ENCODE assay signal across 11 cellular contexts in genomic region chr22:47129902-47130301, GRCh38.
DNase-seq lines count a peak whose midpoint lies in the region; ATAC-seq and TF ChIP-seq lines count a peak whose summit lies in the region.
"Had no signal": no experiment of that assay in that cellular context is flagged by ENCODE, and none has a peak within 500 bp of the region (broad histone marks: within the 10 kb centered on the region; RNA-seq: fewer than 3 reads in every experiment).

No MANE protein-coding gene starts in this region.

- no peak for TF ChIP-seq CTCF in colonic mucosa (IDR thresholded peaks at IDR 0.05)
- no peak for TF ChIP-seq CTCF in gastroesophageal sphincter (IDR thresholded peaks at IDR 0.05)

- no peak for TF ChIP-seq POLR2A in gastroesophageal sphincter (IDR thresholded peaks at IDR 0.05)

- H3K27me3 ChIP-seq in colonic mucosa: no peaks in the 10 kb centered on the region
- no peaks in the 10 kb centered on the region for H3K27me3 ChIP-seq in gastroesophageal sphincter

- peak; percentile 36 for ATAC-seq in stimulated activated naive CD8-positive, alpha-beta T cell treated with anti-CD3 and anti-CD28 coated beads, Interleukin-15, Interleukin-2, amounts not matched to agents 100 U/mL and 50 U/mL, for 24 hours
- ATAC-seq in gastroesophageal sphincter: no peak
- no peak for ATAC-seq in HG02588 (IDR thresholded peaks at IDR 0.05; ENCODE audit: unreplicated experiment)

- H3K36me3 ChIP-seq in colonic mucosa: no peaks in the 10 kb centered on the region
- peaks cover 0 to 4% of the 10 kb centered on the region in 2 donors for H3K36me3 ChIP-seq in gastroesophageal sphincter

- no peak overlapping the region for H3K9ac ChIP-seq in colonic mucosa (ENCODE audit: low read depth in 2 of 2, low read length in 2 of 2)

- H3K4me1 ChIP-seq in colonic mucosa: no peaks in the 10 kb centered on the region
- no peaks in the 10 kb centered on the region for H3K4me1 ChIP-seq in gastroesophageal sphincter

- no peak overlapping the region for H3K4me3 ChIP-seq in colonic mucosa
- no peak overlapping the region for H3K4me3 ChIP-seq in gastroesophageal sphincter

- H3K9me3 ChIP-seq in colonic mucosa: no peaks in the 10 kb centered on the region
- H3K9me3 ChIP-seq in gastroesophageal sphincter: no peaks in the 10 kb centered on the region

- peak; percentile 38 for DNase-seq in activated CD4-positive, alpha-beta T cell treated with anti-CD3 and anti-CD28 coated beads for 48 hours
- no peak for DNase-seq in activated CD4-positive, alpha-beta T cell treated with anti-CD3 and anti-CD28 coated beads for 1 hour
- DNase-seq in NOMO-1 treated with dmso at 0.1 percent for 144 hours (lab: John Stamatoyannopoulos, UW; ENCODE audit: unreplicated experiment) (peak; percentile 31), colonic mucosa (peak; percentile 87), NCI-H345 (lab: John Stamatoyannopoulos, UW) (no peak)
- no peak for DNase-seq in stimulated activated naive CD8-positive, alpha-beta T cell treated with anti-CD3 and anti-CD28 coated beads, Interleukin-15, Interleukin-2, amounts not matched to agents 100 U/mL and 50 U/mL, for 24 hours
- DNase-seq: cerebellar nuclear complex, NCI-H524 treated with DMSO at 0.1 percent for 48 hours had no signal

- no peak overlapping the region for H3K27ac ChIP-seq in colonic mucosa
- no peak overlapping the region for H3K27ac ChIP-seq in gastroesophageal sphincter
- H3K27ac ChIP-seq: VCaP had no signal

- intact Hi-C loops in colonic mucosa (cut with DNase I): no loop called here

- 85 to 100% methylated on average over 3 to 9 of the region's 11 CpGs for WGBS in gastroesophageal sphincter (ENCODE audit: low coverage in 1 of 2), 2 donors

- no peak for TF ChIP-seq EP300 in gastroesophageal sphincter (IDR thresholded peaks at IDR 0.05)

Comparison
In these comparisons a context has a peak if more than half of its experiments do, and no peak if none do; other contexts are left out.
1. DNase-seq: peak in activated CD4-positive, alpha-beta T cell treated with anti-CD3 and anti-CD28 coated beads for 48 hours (single experiment), NOMO-1 treated with dmso at 0.1 percent for 144 hours (single experiment) and colonic mucosa (single experiment); none in activated CD4-positive, alpha-beta T cell treated with anti-CD3 and anti-CD28 coated beads for 1 hour (single experiment), stimulated activated naive CD8-positive, alpha-beta T cell treated with anti-CD3 and anti-CD28 coated beads, Interleukin-15, Interleukin-2, amounts not matched to agents 100 U/mL and 50 U/mL, for 24 hours (single experiment) and NCI-H345 (single experiment).